Comparison of ENCODE assay signal across 4 cellular contexts in genomic region chr2:3021720-3022119, GRCh38.
"Had no signal": no experiment of that assay in that cellular context is flagged by ENCODE, and none has a peak within 500 bp of the region (broad histone marks: within the 10 kb centered on the region; RNA-seq: fewer than 3 reads in every experiment).

No MANE protein-coding gene starts in this region.

- H3K4me3 Mint-ChIP-seq: GM23338, H9 had no signal

- H3K4me3 ChIP-seq: GM23338 had no signal

- DNase-seq: H9, HCEC 1CT, IMR-90 had no signal

- H3K27ac Mint-ChIP-seq: GM23338, H9 had no signal

- ATAC-seq: GM23338 had no signal
